ENCODE assay signal across 17 cellular contexts in genomic region chr21:27060190-27060589, GRCh38.
DNase-seq lines count a peak whose midpoint lies in the region; ATAC-seq and TF ChIP-seq lines count a peak whose summit lies in the region.
"Had no signal": no experiment of that assay in that cellular context is flagged by ENCODE, and none has a peak within 500 bp of the region (broad histone marks: within the 10 kb centered on the region; RNA-seq: fewer than 3 reads in every experiment).

No MANE protein-coding gene starts in this region.

- H3K4me1 ChIP-seq in skeletal muscle satellite cell (ENCODE audit: control insufficient read depth, insufficient read depth, low read length), result peaks cover 19% of the 10 kb centered on the region
- H3K4me1 ChIP-seq in tibial nerve, result no peaks in the 10 kb centered on the region
- H3K4me1 ChIP-seq: SJCRH30 had no signal

- H3K4me3 ChIP-seq in choroid plexus epithelial cell (ENCODE audit: low read depth, low read length), result no peak overlapping the region
- H3K4me3 ChIP-seq in foreskin fibroblast (ENCODE audit: low read depth in 1 of 2, low read length in 2 of 2), result no peak overlapping the region
- H3K4me3 ChIP-seq in skeletal muscle satellite cell (ENCODE audit: low read length), result no peak overlapping the region
- H3K4me3 ChIP-seq in tibial nerve, result no peak overlapping the region
- H3K4me3 ChIP-seq: SJCRH30 had no signal

- peaks cover 3% of the 10 kb centered on the region for H3K9me3 ChIP-seq in skeletal muscle satellite cell (replicated peaks; ENCODE audit: low read length)
- peaks cover 0 to 13% (median 0%) of the 10 kb centered on the region in 4 donors for H3K9me3 ChIP-seq in tibial nerve

- 77 to 82% methylated on average over 2 of the region's 2 CpGs for WGBS in tibial nerve, 2 donors

- no peak overlapping the region for H3K27ac ChIP-seq in tibial nerve
- H3K27ac ChIP-seq: SJCRH30 had no signal

- no peak for TF ChIP-seq EP300 in tibial nerve (IDR thresholded peaks at IDR 0.05)

- H3K36me3 ChIP-seq in skeletal muscle satellite cell (ENCODE audit: insufficient read depth, low read length) (no peaks in the 10 kb centered on the region), tibial nerve (no peaks in the 10 kb centered on the region)
- H3K36me3 ChIP-seq: SJCRH30 had no signal

- no peak overlapping the region for H3K9ac ChIP-seq in skeletal muscle satellite cell (ENCODE audit: low read depth, low read length)

- TF ChIP-seq POLR2A in tibial nerve (IDR thresholded peaks at IDR 0.05), result no peak

- ATAC-seq in GM18511 (IDR thresholded peaks at IDR 0.05; ENCODE audit: unreplicated experiment), result no peak

- DNase-seq in M059J (ENCODE audit: low read depth) (peak; percentile 24), choroid plexus epithelial cell (ENCODE audit: low read depth) (peak; percentile 72), foreskin fibroblast (peak; percentile 32 to 71), tibial nerve (ENCODE audit: low spot score in 2 of 2) (no peak), NCI-H2029 (lab: John Stamatoyannopoulos, UW) (no peak)
- DNase-seq in activated effector memory CD4-positive, alpha-beta T cell treated with Interleukin-2 at 50 U/mL for 16 hours, result no peak
- DNase-seq: CD8-positive, alpha-beta memory T cell; H7; Kasumi-1; MV-4-11; NCI-H1417 treated with DMSO at 0.1 percent for 48 hours; NCI-H2081; NCI-H524 treated with DMSO at 0.1 percent for 48 hours; RPMI8226; SJCRH30 had no signal

- H3K4me2 ChIP-seq in skeletal muscle satellite cell (ENCODE audit: low read length), result peak overlapping the region; percentile 35

- TF ChIP-seq CTCF in choroid plexus epithelial cell (conservative IDR thresholded peaks at IDR 0.05; ENCODE audit: low read depth, low read length) (no peak), foreskin fibroblast (IDR thresholded peaks at IDR 0.05; ENCODE audit: low read depth, low read length) (no peak), tibial nerve (IDR thresholded peaks at IDR 0.05) (no peak)

- H3K27me3 ChIP-seq in skeletal muscle satellite cell (ENCODE audit: control insufficient read depth, insufficient read depth, low read length), result no peaks in the 10 kb centered on the region
- H3K27me3 ChIP-seq in tibial nerve, result no peaks in the 10 kb centered on the region
- H3K27me3 ChIP-seq: SJCRH30 had no signal

Comparison
In these comparisons a context has a peak if more than half of its experiments do, and no peak if none do; other contexts are left out.
1. DNase-seq: peak in M059J (single experiment), choroid plexus epithelial cell (single experiment) and foreskin fibroblast (2 of 2); none in activated effector memory CD4-positive, alpha-beta T cell treated with Interleukin-2 at 50 U/mL for 16 hours (single experiment), tibial nerve (0 of 2) and NCI-H2029 (single experiment).